ENCODE assay signal across 2 cellular contexts in genomic region chr9:75027187-75028107, GRCh38.
TF ChIP-seq lines count a peak whose summit lies in the region.

No MANE protein-coding gene starts in this region.

TF ChIP-seq in WTC11, 78 proteins besides CTCF, POLR2A, EP300 and RAD21 (continues in another document):
- TF ChIP-seq ERG (CRISPR knock-in tag; IDR thresholded peaks at IDR 0.05) (no peak), FOXP1 (CRISPR knock-in tag; IDR thresholded peaks at IDR 0.05; ENCODE audit: borderline replicate concordance) (no peak; the same call in 1 of the 2 replicates), CBFB (CRISPR knock-in tag; IDR thresholded peaks at IDR 0.05; ENCODE audit: low read depth) (no peak; the same call in 1 of the 2 replicates), EMX1 (CRISPR knock-in tag; IDR thresholded peaks at IDR 0.05) (no peak), ZMAT4 (CRISPR knock-in tag; IDR thresholded peaks at IDR 0.05) (no peak), ATF6 (CRISPR knock-in tag; IDR thresholded peaks at IDR 0.05) (no peak), ATF2 (CRISPR knock-in tag; IDR thresholded peaks at IDR 0.05; ENCODE audit: borderline replicate concordance, low read depth) (no peak), E2F5 (CRISPR knock-in tag; IDR thresholded peaks at IDR 0.05) (0 out of 2 replicates have a peak, but pooled peaks have one; percentile 44), GRHL2 (CRISPR knock-in tag; IDR thresholded peaks at IDR 0.05; ENCODE audit: insufficient replicate concordance, severe bottlenecking) (no peak), ZNF263 (CRISPR knock-in tag; IDR thresholded peaks at IDR 0.05; ENCODE audit: low read depth) (0 out of 2 replicates have a peak, but pooled peaks have one; percentile 29), JAZF1 (CRISPR knock-in tag; IDR thresholded peaks at IDR 0.05) (no peak), TEAD1 (CRISPR knock-in tag; IDR thresholded peaks at IDR 0.05) (no peak), ATF1 (CRISPR knock-in tag; IDR thresholded peaks at IDR 0.05) (no peak), SMAD4 (CRISPR knock-in tag; IDR thresholded peaks at IDR 0.05) (no peak), CDX4 (CRISPR knock-in tag; IDR thresholded peaks at IDR 0.05; ENCODE audit: borderline replicate concordance) (no peak), TP53 (CRISPR knock-in tag; IDR thresholded peaks at IDR 0.05) (no peak), ZNF425 (CRISPR knock-in tag; conservative IDR thresholded peaks at IDR 0.05) (no peak), ZNF671 (CRISPR knock-in tag; IDR thresholded peaks at IDR 0.05) (no peak), RELA (CRISPR knock-in tag; IDR thresholded peaks at IDR 0.05; ENCODE audit: borderline replicate concordance) (no peak), NFATC4 (CRISPR knock-in tag; IDR thresholded peaks at IDR 0.05) (no peak), ZNF138 (CRISPR knock-in tag; conservative IDR thresholded peaks at IDR 0.05) (no peak), KAT7 (CRISPR knock-in tag; IDR thresholded peaks at IDR 0.05; ENCODE audit: borderline replicate concordance) (no peak; the same call in 1 of the 2 replicates)

TF ChIP-seq in HepG2, 621 proteins besides CTCF, POLR2A, EP300 and RAD21 (continues in another document):
- TF ChIP-seq FUBP1 (CRISPR knock-in tag; IDR thresholded peaks at IDR 0.05; ENCODE audit: borderline replicate concordance) (no peak), GLI4 (CRISPR knock-in tag; IDR thresholded peaks at IDR 0.05; ENCODE audit: borderline replicate concordance) (peak; percentile 72; the same call in 1 of the 2 replicates), MTF2 (CRISPR knock-in tag; IDR thresholded peaks at IDR 0.05; ENCODE audit: borderline replicate concordance) (no peak), ZNF350 (CRISPR knock-in tag; IDR thresholded peaks at IDR 0.05; ENCODE audit: borderline replicate concordance, low read depth) (no peak), FOXO1 (CRISPR knock-in tag; IDR thresholded peaks at IDR 0.05) (0 out of 2 replicates have a peak, but pooled peaks have one; percentile 21), ZNF678 (CRISPR knock-in tag; IDR thresholded peaks at IDR 0.05) (0 out of 2 replicates have a peak, but pooled peaks have one; percentile 24), REL (CRISPR knock-in tag; conservative IDR thresholded peaks at IDR 0.05) (0 out of 2 replicates have a peak, but pooled peaks have one; percentile 37), ZNF512 (CRISPR knock-in tag; IDR thresholded peaks at IDR 0.05) (no peak), KLF13 (CRISPR knock-in tag; IDR thresholded peaks at IDR 0.05) (peak; percentile 40; the same call in 1 of the 2 replicates), PAXIP1 (CRISPR knock-in tag; conservative IDR thresholded peaks at IDR 0.05) (peak; percentile 11; the same call in 1 of the 2 replicates), MIXL1 (CRISPR knock-in tag; IDR thresholded peaks at IDR 0.05) (no peak), MTA1 (CRISPR knock-in tag; IDR thresholded peaks at IDR 0.05; ENCODE audit: borderline replicate concordance) (peak; percentile 53; the same call in 1 of the 2 replicates), ZNF709 (CRISPR knock-in tag; IDR thresholded peaks at IDR 0.05) (no peak; the same call in 1 of the 2 replicates), ZMYM3 (CRISPR knock-in tag; IDR thresholded peaks at IDR 0.05) (peak; percentile 46; the same call in 1 of the 2 replicates), ZEB1 (IDR thresholded peaks at IDR 0.05; ENCODE audit: insufficient replicate concordance, low read depth) (no peak), FOXC1 (CRISPR knock-in tag; IDR thresholded peaks at IDR 0.05; ENCODE audit: borderline replicate concordance) (no peak), STAG1 (CRISPR knock-in tag; IDR thresholded peaks at IDR 0.05) (no peak), ZNF724P (CRISPR knock-in tag; IDR thresholded peaks at IDR 0.05; ENCODE audit: borderline replicate concordance) (no peak), SATB2 (CRISPR knock-in tag; IDR thresholded peaks at IDR 0.05) (no peak), JDP2 (CRISPR knock-in tag; IDR thresholded peaks at IDR 0.05; ENCODE audit: borderline replicate concordance) (no peak; the same call in 1 of the 2 replicates), ZBTB8A (CRISPR knock-in tag; IDR thresholded peaks at IDR 0.05; ENCODE audit: borderline replicate concordance, low read depth) (no peak), ZNF639 (CRISPR knock-in tag; conservative IDR thresholded peaks at IDR 0.05) (peak; percentile 14; the same call in 1 of the 2 replicates), SIN3B (IDR thresholded peaks at IDR 0.05; ENCODE audit: low read length) (no peak), ZBTB40 (IDR thresholded peaks at IDR 0.05) (no peak), ZBTB40 (CRISPR knock-in tag; IDR thresholded peaks at IDR 0.05) (peak; percentile 34; the same call in 1 of the 2 replicates), TRAFD1 (CRISPR knock-in tag; IDR thresholded peaks at IDR 0.05; ENCODE audit: borderline replicate concordance) (no peak), BRF2 (CRISPR knock-in tag; IDR thresholded peaks at IDR 0.05) (peak; percentile 70; the same call in 1 of the 2 replicates)
